Comparison of ENCODE assay signal across 21 cellular contexts in the genomic region with DNA sequence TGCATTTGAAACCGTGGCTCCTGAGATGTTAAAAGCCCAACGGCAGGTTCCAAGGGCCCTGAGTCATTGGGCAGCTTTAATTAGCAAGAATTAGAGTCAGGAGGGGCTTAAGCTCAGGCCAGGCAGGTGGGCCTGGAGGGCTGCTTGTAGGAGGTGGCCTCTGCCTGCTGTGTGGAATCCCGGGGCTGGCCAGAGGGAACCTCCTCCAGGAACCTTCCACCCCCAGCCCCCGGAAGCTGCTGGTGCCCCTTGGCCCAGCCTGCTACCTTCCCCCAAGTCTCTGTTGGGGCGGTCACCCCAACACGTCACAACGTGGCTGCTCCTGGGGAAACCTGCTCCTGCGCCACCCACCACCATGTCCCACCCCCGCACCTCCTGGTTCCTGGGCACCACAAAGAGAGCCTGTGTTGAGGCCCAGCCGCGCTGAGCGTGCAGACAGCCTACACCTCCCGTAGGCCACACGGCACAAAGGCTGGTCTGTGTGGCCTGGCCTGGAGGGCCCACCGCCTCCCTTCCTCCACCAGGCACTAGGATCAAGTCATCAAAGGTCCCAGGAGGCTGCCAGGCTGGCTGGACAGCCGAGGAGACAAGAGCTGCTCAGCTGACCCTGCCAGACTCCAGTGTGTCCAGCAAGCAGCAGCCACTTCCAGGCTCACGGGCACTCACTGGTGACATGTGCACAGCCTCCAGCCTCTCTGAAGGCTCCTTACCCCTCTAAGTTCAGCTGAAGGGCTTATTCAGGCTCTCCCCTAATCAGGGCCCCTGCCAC.
A peak's percentile ranks its signal among the peaks of the same experiment; 100 is the strongest.
DNase-seq lines count a peak whose midpoint lies in the region; ATAC-seq and TF ChIP-seq lines count a peak whose summit lies in the region.
"Had no signal": no experiment of that assay in that cellular context is flagged by ENCODE, and none has a peak within 500 bp of the region (broad histone marks: within the 10 kb centered on the region; RNA-seq: fewer than 3 reads in every experiment).

No MANE protein-coding gene starts in this region.

- no peaks in the 10 kb centered on the region for H3K27me3 ChIP-seq in upper lobe of right lung

- CTCF ChIA-PET in HEK293T (lab: Yijun Ruan, JAX): no interaction called here

- POLR2A ChIA-PET in HEK293T (lab: Yijun Ruan, JAX): no interaction called here

- H3K4me1 ChIP-seq in upper lobe of right lung: peaks cover 9% of the 10 kb centered on the region

- peaks cover 8 to 9% of the 10 kb centered on the region in 2 donors for H3K27me3 Mint-ChIP-seq in natural killer cell treated with Interleukin-12 subunit alpha and Interleukin-12 subunit beta and Interleukin-15 and Interleukin-18, amount 100 ng/mL, for 72 hours
- H3K27me3 Mint-ChIP-seq in natural killer cell (ENCODE audit: low read depth in 2 of 2): peaks cover 9 to 13% of the 10 kb centered on the region in 2 donors

- H3K36me3 ChIP-seq in upper lobe of right lung: no peaks in the 10 kb centered on the region

- H3K9me3 ChIP-seq in upper lobe of right lung: no peaks in the 10 kb centered on the region

- no peaks in the 10 kb centered on the region for H3K36me3 Mint-ChIP-seq in natural killer cell treated with Interleukin-12 subunit alpha and Interleukin-12 subunit beta and Interleukin-15 and Interleukin-18, amount 100 ng/mL, for 72 hours
- no peaks in the 10 kb centered on the region for H3K36me3 Mint-ChIP-seq in natural killer cell
- H3K36me3 Mint-ChIP-seq: type B pancreatic cell had no signal

- H3K27ac ChIP-seq in upper lobe of right lung: no peak overlapping the region

- H3K9me3 Mint-ChIP-seq in natural killer cell treated with Interleukin-12 subunit alpha and Interleukin-12 subunit beta and Interleukin-15 and Interleukin-18, amount 100 ng/mL, for 72 hours: no peaks in the 10 kb centered on the region
- no peaks in the 10 kb centered on the region for H3K9me3 Mint-ChIP-seq in natural killer cell
- H3K9me3 Mint-ChIP-seq: activated B cell treated with CpG ODN at 0.5 μM for 24 hours; activated CD4-positive, alpha-beta memory T cell treated with anti-CD3 and anti-CD28 coated beads, Interleukin-2, amount 10 ng/mL, durations not matched to agents 7 days and 5 days; activated naive CD8-positive, alpha-beta T cell treated with anti-CD3 and anti-CD28 coated beads, Interleukin-2, amount 50 U/mL, for 24 hours; type B pancreatic cell had no signal

- no peak overlapping the region for H3K4me3 Mint-ChIP-seq in natural killer cell treated with Interleukin-12 subunit alpha and Interleukin-12 subunit beta and Interleukin-15 and Interleukin-18, amount 100 ng/mL, for 72 hours
- no peak overlapping the region for H3K4me3 Mint-ChIP-seq in natural killer cell
- H3K4me3 Mint-ChIP-seq: activated B cell treated with CpG ODN at 0.5 μM for 24 hours; activated CD4-positive, alpha-beta memory T cell treated with anti-CD3 and anti-CD28 coated beads, Interleukin-2, amount 10 ng/mL, durations not matched to agents 7 days and 5 days; activated naive CD8-positive, alpha-beta T cell treated with anti-CD3 and anti-CD28 coated beads, Interleukin-2, amount 50 U/mL, for 24 hours; B cell; type B pancreatic cell had no signal

- no peak overlapping the region for H3K27ac Mint-ChIP-seq in natural killer cell treated with Interleukin-12 subunit alpha and Interleukin-12 subunit beta and Interleukin-15 and Interleukin-18, amount 100 ng/mL, for 72 hours
- H3K27ac Mint-ChIP-seq in natural killer cell: no peak overlapping the region
- H3K27ac Mint-ChIP-seq: activated B cell treated with CpG ODN at 0.5 μM for 24 hours; activated CD4-positive, alpha-beta memory T cell treated with anti-CD3 and anti-CD28 coated beads, Interleukin-2, amount 10 ng/mL, durations not matched to agents 7 days and 5 days; activated naive CD8-positive, alpha-beta T cell treated with anti-CD3 and anti-CD28 coated beads, Interleukin-2, amount 50 U/mL, for 24 hours; B cell; type B pancreatic cell had no signal

- H3K4me1 Mint-ChIP-seq in natural killer cell treated with Interleukin-12 subunit alpha and Interleukin-12 subunit beta and Interleukin-15 and Interleukin-18, amount 100 ng/mL, for 72 hours (ENCODE audit: low read depth in 2 of 2): peaks cover 0 to 3% of the 10 kb centered on the region in 2 donors
- H3K4me1 Mint-ChIP-seq in natural killer cell: peaks cover 12 to 13% of the 10 kb centered on the region in 2 donors

- no peak overlapping the region for H3K4me3 ChIP-seq in upper lobe of right lung

- peak; percentile 31 to 44 for ATAC-seq in natural killer cell treated with Interleukin-12 subunit alpha and Interleukin-12 subunit beta and Interleukin-15 and Interleukin-18, amount 100 ng/mL, for 72 hours
- ATAC-seq in natural killer cell (no peak), upper lobe of right lung (peak; percentile 19), Right ventricle myocardium inferior (no peak)
- ATAC-seq: activated naive CD8-positive, alpha-beta T cell treated with anti-CD3 and anti-CD28 coated beads, Interleukin-2, amount 50 U/mL, for 24 hours had no signal

- TF ChIP-seq CTCF in natural killer cell (IDR thresholded peaks at IDR 0.05) (no peak), upper lobe of right lung (IDR thresholded peaks at IDR 0.05) (no peak)

- intact Hi-C loops in natural killer cell (cut with micrococcal nuclease): no loop called here
- intact Hi-C loops in head of caudate nucleus (cut with DNase I): no loop called here
- intact Hi-C loops in upper lobe of right lung (cut with DNase I): no loop called here
- intact Hi-C loops in Right ventricle myocardium inferior (cut with DNase I): no loop called here

- DNase-seq in natural killer cell treated with Interleukin-12 subunit alpha and Interleukin-12 subunit beta and Interleukin-15 and Interleukin-18, amount 100 ng/mL, for 72 hours (ENCODE audit: low spot score): no peak
- DNase-seq in natural killer cell (no peak), head of caudate nucleus (peak in 26 of 42 donors; percentile 6 to 73 (median 40)), pons (ENCODE audit: low spot score) (peak; percentile 70), upper lobe of right lung (no peak), NCI-H187 treated with DMSO at 0.1 percent for 48 hours (lab: John Stamatoyannopoulos, UW) (no peak), Right ventricle myocardium inferior (ENCODE audit: missing footprints) (no peak), HEK293T (ENCODE audit: extremely low spot score) (no peak)
- DNase-seq: 8988T; activated B cell treated with CpG ODN at 0.5 μM for 24 hours; activated CD4-positive, alpha-beta memory T cell treated with anti-CD3 and anti-CD28 coated beads, Interleukin-2, amount 10 ng/mL, durations not matched to agents 7 days and 5 days; activated effector memory CD4-positive, alpha-beta T cell treated with anti-CD3 and anti-CD28 coated beads, Interleukin-2, amount 50 U/mL, for 16 hours; activated naive CD8-positive, alpha-beta T cell treated with anti-CD3 and anti-CD28 coated beads, Interleukin-2, amount 50 U/mL, for 24 hours; DMS79; NCI-H1417; NCI-H2171 treated with DMSO at 0.1 percent for 48 hours; NCI-H69; stimulated activated CD4-positive, alpha-beta T cell treated with anti-CD3 and anti-CD28 coated beads, Interleukin-1b, Interleukin-23, amount 100 ng/mL, for 48 hours; T-helper 9 cell had no signal

TF ChIP-seq in HEK293T, 16 proteins besides CTCF, POLR2A, EP300 and RAD21:
- TF ChIP-seq BHLHE40 (IDR thresholded peaks at IDR 0.05; ENCODE audit: borderline replicate concordance): no peak
- TF ChIP-seq FOXM1 (IDR thresholded peaks at IDR 0.05; ENCODE audit: borderline replicate concordance): no peak
- no peak for TF ChIP-seq SP1 (IDR thresholded peaks at IDR 0.05)
- no peak for TF ChIP-seq TARDBP (IDR thresholded peaks at IDR 0.05)
- no peak for TF ChIP-seq L3MBTL2 (conservative IDR thresholded peaks at IDR 0.05)
- no peak for TF ChIP-seq FOXA1 (IDR thresholded peaks at IDR 0.05)
- no peak for TF ChIP-seq CTBP1 (IDR thresholded peaks at IDR 0.05; ENCODE audit: borderline replicate concordance)
- TF ChIP-seq SUZ12 (IDR thresholded peaks at IDR 0.05): no peak
- no peak for TF ChIP-seq ZNF384 (IDR thresholded peaks at IDR 0.05)
- TF ChIP-seq, protein P1, sequence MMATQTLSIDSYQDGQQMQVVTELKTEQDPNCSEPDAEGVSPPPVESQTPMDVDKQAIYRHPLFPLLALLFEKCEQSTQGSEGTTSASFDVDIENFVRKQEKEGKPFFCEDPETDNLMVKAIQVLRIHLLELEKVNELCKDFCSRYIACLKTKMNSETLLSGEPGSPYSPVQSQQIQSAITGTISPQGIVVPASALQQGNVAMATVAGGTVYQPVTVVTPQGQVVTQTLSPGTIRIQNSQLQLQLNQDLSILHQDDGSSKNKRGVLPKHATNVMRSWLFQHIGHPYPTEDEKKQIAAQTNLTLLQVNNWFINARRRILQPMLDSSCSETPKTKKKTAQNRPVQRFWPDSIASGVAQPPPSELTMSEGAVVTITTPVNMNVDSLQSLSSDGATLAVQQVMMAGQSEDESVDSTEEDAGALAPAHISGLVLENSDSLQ (IDR thresholded peaks at IDR 0.05): no peak

Comparison
In these comparisons a context has a peak if more than half of its experiments do, and no peak if none do; other contexts are left out.
1. ATAC-seq: peak in natural killer cell treated with Interleukin-12 subunit alpha and Interleukin-12 subunit beta and Interleukin-15 and Interleukin-18, amount 100 ng/mL, for 72 hours (2 of 2) and upper lobe of right lung (single experiment); none in natural killer cell (0 of 3) and Right ventricle myocardium inferior (single experiment).
2. DNase-seq: peak in head of caudate nucleus (26 of 42) and pons (single experiment); none in natural killer cell treated with Interleukin-12 subunit alpha and Interleukin-12 subunit beta and Interleukin-15 and Interleukin-18, amount 100 ng/mL, for 72 hours (single experiment), natural killer cell (single experiment), upper lobe of right lung (single experiment), NCI-H187 treated with DMSO at 0.1 percent for 48 hours (single experiment), Right ventricle myocardium inferior (single experiment) and HEK293T (single experiment).